2 cellular contexts compared by ENCODE assay signal in the genomic region with DNA sequence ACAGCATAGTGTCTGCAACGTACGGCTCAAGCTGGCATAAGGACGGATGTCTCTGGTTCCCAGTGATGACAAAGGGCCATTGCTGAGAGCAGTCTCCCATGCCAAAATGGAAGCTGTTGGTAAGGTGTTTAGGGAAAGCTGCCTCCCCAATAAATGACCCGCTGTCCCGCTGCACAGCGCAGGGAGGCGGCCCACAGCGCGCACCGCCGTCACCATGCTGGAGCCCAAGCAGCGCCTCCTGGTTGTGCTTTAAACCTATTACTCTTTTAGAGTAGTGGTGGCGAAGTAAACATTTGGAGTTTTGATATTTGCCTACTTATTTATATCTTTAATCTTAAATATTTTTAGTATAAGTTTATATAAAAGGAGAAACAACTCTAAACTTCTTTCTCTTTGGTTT.
TF ChIP-seq lines count a peak whose summit lies in the region.

No MANE protein-coding gene starts in this region.

TF ChIP-seq in GM23338, 12 proteins besides CTCF, POLR2A, EP300 and RAD21 (continued from another document and continues in another):
- TF ChIP-seq STAT1 (IDR thresholded peaks at IDR 0.05; ENCODE audit: unreplicated experiment) = no peak
- no peak for TF ChIP-seq JUNB (IDR thresholded peaks at IDR 0.05; ENCODE audit: unreplicated experiment)
- no peak for TF ChIP-seq EZH2phosphoT487 (IDR thresholded peaks at IDR 0.05; ENCODE audit: unreplicated experiment)
- TF ChIP-seq, protein P1, sequence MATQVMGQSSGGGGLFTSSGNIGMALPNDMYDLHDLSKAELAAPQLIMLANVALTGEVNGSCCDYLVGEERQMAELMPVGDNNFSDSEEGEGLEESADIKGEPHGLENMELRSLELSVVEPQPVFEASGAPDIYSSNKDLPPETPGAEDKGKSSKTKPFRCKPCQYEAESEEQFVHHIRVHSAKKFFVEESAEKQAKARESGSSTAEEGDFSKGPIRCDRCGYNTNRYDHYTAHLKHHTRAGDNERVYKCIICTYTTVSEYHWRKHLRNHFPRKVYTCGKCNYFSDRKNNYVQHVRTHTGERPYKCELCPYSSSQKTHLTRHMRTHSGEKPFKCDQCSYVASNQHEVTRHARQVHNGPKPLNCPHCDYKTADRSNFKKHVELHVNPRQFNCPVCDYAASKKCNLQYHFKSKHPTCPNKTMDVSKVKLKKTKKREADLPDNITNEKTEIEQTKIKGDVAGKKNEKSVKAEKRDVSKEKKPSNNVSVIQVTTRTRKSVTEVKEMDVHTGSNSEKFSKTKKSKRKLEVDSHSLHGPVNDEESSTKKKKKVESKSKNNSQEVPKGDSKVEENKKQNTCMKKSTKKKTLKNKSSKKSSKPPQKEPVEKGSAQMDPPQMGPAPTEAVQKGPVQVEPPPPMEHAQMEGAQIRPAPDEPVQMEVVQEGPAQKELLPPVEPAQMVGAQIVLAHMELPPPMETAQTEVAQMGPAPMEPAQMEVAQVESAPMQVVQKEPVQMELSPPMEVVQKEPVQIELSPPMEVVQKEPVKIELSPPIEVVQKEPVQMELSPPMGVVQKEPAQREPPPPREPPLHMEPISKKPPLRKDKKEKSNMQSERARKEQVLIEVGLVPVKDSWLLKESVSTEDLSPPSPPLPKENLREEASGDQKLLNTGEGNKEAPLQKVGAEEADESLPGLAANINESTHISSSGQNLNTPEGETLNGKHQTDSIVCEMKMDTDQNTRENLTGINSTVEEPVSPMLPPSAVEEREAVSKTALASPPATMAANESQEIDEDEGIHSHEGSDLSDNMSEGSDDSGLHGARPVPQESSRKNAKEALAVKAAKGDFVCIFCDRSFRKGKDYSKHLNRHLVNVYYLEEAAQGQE (IDR thresholded peaks at IDR 0.05; ENCODE audit: unreplicated experiment) = no peak
- no peak for TF ChIP-seq ZNF114 (CRISPR knock-in tag; IDR thresholded peaks at IDR 0.05)
- no peak for TF ChIP-seq NANOG (IDR thresholded peaks at IDR 0.05; ENCODE audit: borderline replicate concordance)
- TF ChIP-seq EZH2 (IDR thresholded peaks at IDR 0.05; ENCODE audit: low read depth, unreplicated experiment) = no peak
- TF ChIP-seq, protein P2, sequence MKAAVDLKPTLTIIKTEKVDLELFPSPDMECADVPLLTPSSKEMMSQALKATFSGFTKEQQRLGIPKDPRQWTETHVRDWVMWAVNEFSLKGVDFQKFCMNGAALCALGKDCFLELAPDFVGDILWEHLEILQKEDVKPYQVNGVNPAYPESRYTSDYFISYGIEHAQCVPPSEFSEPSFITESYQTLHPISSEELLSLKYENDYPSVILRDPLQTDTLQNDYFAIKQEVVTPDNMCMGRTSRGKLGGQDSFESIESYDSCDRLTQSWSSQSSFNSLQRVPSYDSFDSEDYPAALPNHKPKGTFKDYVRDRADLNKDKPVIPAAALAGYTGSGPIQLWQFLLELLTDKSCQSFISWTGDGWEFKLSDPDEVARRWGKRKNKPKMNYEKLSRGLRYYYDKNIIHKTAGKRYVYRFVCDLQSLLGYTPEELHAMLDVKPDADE (IDR thresholded peaks at IDR 0.05) = no peak
- no peak for TF ChIP-seq POLR2AphosphoS5 (IDR thresholded peaks at IDR 0.05; ENCODE audit: low read depth)
- no peak for TF ChIP-seq CREB1 (CRISPR knock-in tag; IDR thresholded peaks at IDR 0.05; ENCODE audit: low read depth)

TF ChIP-seq in K562, 482 proteins besides CTCF, POLR2A, EP300 and RAD21 (continued from another document):
- TF ChIP-seq, protein P3, sequence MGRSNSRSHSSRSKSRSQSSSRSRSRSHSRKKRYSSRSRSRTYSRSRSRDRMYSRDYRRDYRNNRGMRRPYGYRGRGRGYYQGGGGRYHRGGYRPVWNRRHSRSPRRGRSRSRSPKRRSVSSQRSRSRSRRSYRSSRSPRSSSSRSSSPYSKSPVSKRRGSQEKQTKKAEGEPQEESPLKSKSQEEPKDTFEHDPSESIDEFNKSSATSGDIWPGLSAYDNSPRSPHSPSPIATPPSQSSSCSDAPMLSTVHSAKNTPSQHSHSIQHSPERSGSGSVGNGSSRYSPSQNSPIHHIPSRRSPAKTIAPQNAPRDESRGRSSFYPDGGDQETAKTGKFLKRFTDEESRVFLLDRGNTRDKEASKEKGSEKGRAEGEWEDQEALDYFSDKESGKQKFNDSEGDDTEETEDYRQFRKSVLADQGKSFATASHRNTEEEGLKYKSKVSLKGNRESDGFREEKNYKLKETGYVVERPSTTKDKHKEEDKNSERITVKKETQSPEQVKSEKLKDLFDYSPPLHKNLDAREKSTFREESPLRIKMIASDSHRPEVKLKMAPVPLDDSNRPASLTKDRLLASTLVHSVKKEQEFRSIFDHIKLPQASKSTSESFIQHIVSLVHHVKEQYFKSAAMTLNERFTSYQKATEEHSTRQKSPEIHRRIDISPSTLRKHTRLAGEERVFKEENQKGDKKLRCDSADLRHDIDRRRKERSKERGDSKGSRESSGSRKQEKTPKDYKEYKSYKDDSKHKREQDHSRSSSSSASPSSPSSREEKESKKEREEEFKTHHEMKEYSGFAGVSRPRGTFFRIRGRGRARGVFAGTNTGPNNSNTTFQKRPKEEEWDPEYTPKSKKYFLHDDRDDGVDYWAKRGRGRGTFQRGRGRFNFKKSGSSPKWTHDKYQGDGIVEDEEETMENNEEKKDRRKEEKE (IDR thresholded peaks at IDR 0.05; ENCODE audit: borderline replicate concordance in 1 of 2, control insufficient read depth in 1 of 2, low read depth in 2 of 2, low read length in 1 of 2) = no peak
